In genomic region chr6:16128759-16129622, GRCh38 we compare ENCODE assay signal across 1 cellular context.
TF ChIP-seq lines count a peak whose summit lies in the region.

TSS of gene MYLIP (plus strand) at chr6:16129086. CDS start at chr6:16129323, 237 bp downstream.

TF ChIP-seq in K562, 482 proteins besides CTCF, POLR2A, EP300 and RAD21 (continued from another document and continues in another):
- TF ChIP-seq THAP12 (CRISPR knock-in tag; IDR thresholded peaks at IDR 0.05) (peak; percentile 96), FOXK2 (conservative IDR thresholded peaks at IDR 0.05 in 1 of 2, IDR thresholded peaks at IDR 0.05 in 1 of 2; ENCODE audit: low read depth in 2 of 2) (peak in 1 of 2 experiments; percentile 63; a peak in 1 of 4 replicates), RNF219 (CRISPR knock-in tag; IDR thresholded peaks at IDR 0.05) (0 out of 2 replicates have a peak, but pooled peaks have one; percentile 25), ZBTB26 (CRISPR knock-in tag; IDR thresholded peaks at IDR 0.05) (peak; percentile 96), RUNX1 (IDR thresholded peaks at IDR 0.05; ENCODE audit: low read depth) (no peak), IRF9 (tag; IDR thresholded peaks at IDR 0.05) (no peak), ZC3H11A (IDR thresholded peaks at IDR 0.05; ENCODE audit: low read depth, low read length) (no peak), TBP (optimal IDR thresholded peaks at IDR 0.05; ENCODE audit: low read depth, low read length) (peak; percentile 99), MEF2A (IDR thresholded peaks at IDR 0.05; ENCODE audit: control insufficient read depth, low read depth, low read length) (0 out of 2 replicates have a peak, but pooled peaks have one; percentile 12), MAZ (CRISPR knock-in tag; conservative IDR thresholded peaks at IDR 0.05 in 1 of 2, IDR thresholded peaks at IDR 0.05 in 1 of 2) (peak; percentile 93 to 99), REST (CRISPR knock-in tag; IDR thresholded peaks at IDR 0.05; ENCODE audit: low read depth) (peak; percentile 79), ZNF41 (CRISPR knock-in tag; conservative IDR thresholded peaks at IDR 0.05) (no peak; the same call in 1 of the 2 replicates), HLTF (IDR thresholded peaks at IDR 0.05) (peak; percentile 56; the same call in 1 of the 2 replicates), U2AF1 (optimal IDR thresholded peaks at IDR 0.05; ENCODE audit: low read depth, low read length) (peak; percentile 94), ELK1 (CRISPR knock-in tag; IDR thresholded peaks at IDR 0.05) (no peak), CREM (IDR thresholded peaks at IDR 0.05; ENCODE audit: low read depth) (peak; percentile 51), RBM22 (IDR thresholded peaks at IDR 0.05; ENCODE audit: low read depth, low read length, poor library complexity, severe bottlenecking) (peak; percentile 88), UBTF (IDR thresholded peaks at IDR 0.05; ENCODE audit: borderline replicate concordance in 1 of 2, low read depth in 2 of 2, low read length in 2 of 2) (peak in 1 of 2 experiments; percentile 81; a peak in 3 of 4 replicates), KDM5B (IDR thresholded peaks at IDR 0.05; ENCODE audit: insufficient replicate concordance, low read depth, low read length) (peak; percentile 99), CHD7 (IDR thresholded peaks at IDR 0.05; ENCODE audit: low read depth, low read length) (no peak), HNRNPLL (IDR thresholded peaks at IDR 0.05; ENCODE audit: low read depth, low read length, poor library complexity, severe bottlenecking) (no peak)
